In genomic region chr9:83935276-83935890, GRCh38 we compare ENCODE assay signal across 1 cellular context.
TF ChIP-seq lines count a peak whose summit lies in the region.

No MANE protein-coding gene starts in this region.

TF ChIP-seq in GM23338, 12 proteins besides CTCF, POLR2A, EP300 and RAD21:
- TF ChIP-seq ZNF462 (CRISPR knock-in tag; IDR thresholded peaks at IDR 0.05) (no peak), REST (IDR thresholded peaks at IDR 0.05; ENCODE audit: unreplicated experiment) (no peak), NANOG (IDR thresholded peaks at IDR 0.05; ENCODE audit: borderline replicate concordance) (no peak)
